8 cellular contexts compared by ENCODE assay signal in the genomic region with DNA sequence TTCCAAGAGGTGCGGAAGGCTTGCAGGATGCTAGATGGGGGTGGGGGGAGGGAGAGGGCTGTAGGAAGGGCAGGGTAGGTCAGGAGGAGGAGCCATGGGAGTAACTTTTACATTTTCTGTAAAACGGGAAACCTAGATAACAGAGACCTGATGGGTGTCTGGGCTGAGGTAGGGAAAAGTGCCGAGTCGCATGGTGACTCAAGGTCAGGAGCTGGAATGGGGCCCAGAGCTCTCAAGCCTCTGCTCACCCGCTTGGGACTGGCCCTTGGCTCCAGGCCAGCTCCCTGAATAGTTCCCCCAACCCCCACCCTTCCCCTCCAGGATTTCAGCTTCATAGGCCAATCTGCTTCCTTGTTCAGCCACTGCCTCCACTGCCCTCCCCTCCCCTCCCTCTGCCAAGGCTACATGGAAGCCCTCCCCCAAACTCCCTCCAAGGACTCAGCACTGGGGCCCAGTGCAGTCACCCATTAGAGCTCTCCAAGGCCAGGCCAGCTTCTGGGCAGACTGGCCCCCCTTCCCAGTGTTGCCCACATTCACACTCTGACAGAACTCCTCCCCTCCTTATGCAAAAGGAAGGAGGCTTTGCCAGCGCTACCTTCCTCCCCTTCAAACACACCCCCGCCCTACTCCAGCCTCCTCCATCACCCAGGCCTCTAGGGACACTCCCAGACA. TPM values are rescaled to one million over a fixed set of nuclear protein-coding genes. Genes with fewer than 3 reads are reported as not detected.
A peak's percentile ranks its signal among the peaks of the same experiment; 100 is the strongest.
DNase-seq lines count a peak whose midpoint lies in the region; TF ChIP-seq lines count a peak whose summit lies in the region.

No MANE protein-coding gene starts in this region.

- H3K9me3 ChIP-seq in thyroid gland, result no peaks in the 10 kb centered on the region
- no peaks in the 10 kb centered on the region for H3K9me3 ChIP-seq in Caco-2

- intact Hi-C loops in MCF 10A (cut with micrococcal nuclease), result loop anchor here (1.0 to 5.0 kb wide), 2 partner anchors 43 to 60 kb away; a partner anchor contains a TSS
- intact Hi-C loops in thyroid gland (cut with DNase I), result no loop called here
- intact Hi-C loops in Caco-2 (cut with micrococcal nuclease; ENCODE audit: unreplicated experiment), result no loop called here

- H3K9me3 Mint-ChIP-seq in MCF 10A (ENCODE audit: unreplicated experiment) (no peaks in the 10 kb centered on the region), Caco-2 (ENCODE audit: unreplicated experiment) (no peaks in the 10 kb centered on the region)

- peaks cover 65% of the 10 kb centered on the region for H3K27me3 Mint-ChIP-seq in MCF 10A (ENCODE audit: insufficient read depth, unreplicated experiment)
- no peaks in the 10 kb centered on the region for H3K27me3 Mint-ChIP-seq in Caco-2 (ENCODE audit: insufficient read depth, unreplicated experiment)

- H3K4me1 Mint-ChIP-seq in MCF 10A (ENCODE audit: insufficient read depth, unreplicated experiment) (peaks cover 15% of the 10 kb centered on the region), Caco-2 (ENCODE audit: low read depth, unreplicated experiment) (no peaks in the 10 kb centered on the region)

- H3K36me3 Mint-ChIP-seq in MCF 10A (ENCODE audit: insufficient read depth, unreplicated experiment) (no peaks in the 10 kb centered on the region), Caco-2 (ENCODE audit: insufficient read depth, unreplicated experiment) (no peaks in the 10 kb centered on the region)

- POLR2A ChIA-PET in MCF 10A (lab: Yijun Ruan, JAX) (interaction anchor here (0.9 to 7.3 kb wide), 8 partner anchors 9 to 103 kb away, joined by 3 to 119 read pairs (median 6); a partner anchor contains a TSS), Caco-2 (lab: Charles Lee) (no interaction called here)

- H3K4me1 ChIP-seq in thyroid gland, result peaks cover 56 to 80% of the 10 kb centered on the region in 2 donors
- H3K4me1 ChIP-seq in Caco-2, result no peaks in the 10 kb centered on the region

- H3K36me3 ChIP-seq in thyroid gland, result no peaks in the 10 kb centered on the region
- no peaks in the 10 kb centered on the region for H3K36me3 ChIP-seq in Caco-2 (ENCODE audit: control insufficient read depth, insufficient read depth, low read length)

- DNase-seq in AG20443 (ENCODE audit: low spot score) (peak; percentile 18), Kasumi-1 (lab: John Stamatoyannopoulos, UW) (peak; percentile 25 to 36), MCF 10A (ENCODE audit: unreplicated experiment) (peak; percentile 92), thyroid gland (peak; percentile 94 to 95), T-helper 2 cell (no peak), Caco-2 (no peak)
- DNase-seq in activated CD4-positive, CD25-positive, alpha-beta regulatory T cell (lab: John Stamatoyannopoulos, UW), result no peak

- no peak for TF ChIP-seq CTCF in MCF 10A (IDR thresholded peaks at IDR 0.05; ENCODE audit: unreplicated experiment)
- no peak for TF ChIP-seq CTCF in thyroid gland (IDR thresholded peaks at IDR 0.05)
- TF ChIP-seq CTCF in Caco-2 (IDR thresholded peaks at IDR 0.05; ENCODE audit: insufficient read depth in 1 of 2, low read depth in 1 of 2, low read length in 1 of 2, severe bottlenecking in 1 of 2, unreplicated experiment in 1 of 2), result no peak

- 13 to 17% methylated on average over 4 to 5 of the region's 7 CpGs for WGBS in thyroid gland, 2 donors

- H3K27me3 ChIP-seq in layer of hippocampus (ENCODE audit: control insufficient read depth, insufficient read depth, low read length) (no peaks in the 10 kb centered on the region), thyroid gland (no peaks in the 10 kb centered on the region), Caco-2 (replicated peaks; ENCODE audit: control insufficient read depth, insufficient read depth, low read length) (no peaks in the 10 kb centered on the region)

- CTCF ChIA-PET in MCF 10A (lab: Yijun Ruan, JAX) (interaction anchor here (0.6 to 4.7 kb wide), 9 partner anchors 8 to 1121 kb away, joined by 3 to 17 read pairs (median 4); a partner anchor contains a TSS), Caco-2 (lab: Charles Lee) (interaction anchor here (0.7 kb wide), 1 partner anchor 44 kb away, joined by 4 read pairs; a partner anchor contains a TSS)

- BruUV-seq in MCF 10A (replicated peaks; lab: Mats Ljungman, UMichigan) (no TSS peak), Caco-2 (replicated peaks; lab: Mats Ljungman, UMichigan) (no TSS peak)

- H3K4me3 Mint-ChIP-seq in MCF 10A (ENCODE audit: unreplicated experiment) (peak overlapping the region; percentile 24), Caco-2 (ENCODE audit: unreplicated experiment) (no peak overlapping the region)

- TF ChIP-seq POLR2A in thyroid gland (IDR thresholded peaks at IDR 0.05), result peak in 1 of 2 donors; percentile 48

- H3K4me3 ChIP-seq in thyroid gland (replicated peaks in 1 of 3) (no peak overlapping the region), Caco-2 (ENCODE audit: low read depth, low read length) (no peak overlapping the region)

- H3K27ac Mint-ChIP-seq in MCF 10A (ENCODE audit: low read depth, unreplicated experiment) (no peak overlapping the region), Caco-2 (ENCODE audit: unreplicated experiment) (no peak overlapping the region)

- peak overlapping the region; percentile 60 for H3K27ac ChIP-seq in layer of hippocampus (ENCODE audit: low read depth, low read length)
- peak overlapping the region; percentile 75 to 83 (median 82) for H3K27ac ChIP-seq in thyroid gland

RNA-seq across cellular contexts. Expression of a gene that starts 43.6 kb away (rescaled TPM):
- total RNA-seq in MCF 10A (2022), result 115 and 124 TPM in 2 replicates
- total RNA-seq in thyroid gland, result 100 to 1,000 TPM; 268 to 504 (median 383) TPM
- 2.2 TPM in 2 replicates for total RNA-seq in Caco-2 (2022)

RNA-seq across cellular contexts. Expression of a gene that starts 45.6 kb away (rescaled TPM):
- total RNA-seq in MCF 10A (2022), result not detected in 2 replicates
- not detected for total RNA-seq in thyroid gland
- not detected in 2 replicates for total RNA-seq in Caco-2 (2022)

Comparison
In these comparisons a context has a peak if more than half of its experiments do, and no peak if none do; other contexts are left out.
1. DNase-seq: peak in AG20443 (single experiment), Kasumi-1 (2 of 2), MCF 10A (single experiment) and thyroid gland (2 of 2); none in T-helper 2 cell (0 of 5), activated CD4-positive, CD25-positive, alpha-beta regulatory T cell (0 of 4) and Caco-2 (0 of 2).
2. RNA of a gene that starts 43.6 kb away (total RNA-seq): 268 to 504 TPM in thyroid gland and 115 to 124 TPM in MCF 10A; 2.2 TPM in Caco-2; every median in the first group is over 10 times any median in the second.